Comparison of ENCODE assay signal across 8 cellular contexts in genomic region chr17:75250009-75250471, GRCh38. TPM values are rescaled to one million over a fixed set of nuclear protein-coding genes. Genes with fewer than 3 reads are reported as not detected.
DNase-seq lines count a peak whose midpoint lies in the region; ATAC-seq and TF ChIP-seq lines count a peak whose summit lies in the region.

No MANE protein-coding gene starts in this region.

- H3K27me3 ChIP-seq in BLaER1, result no peaks in the 10 kb centered on the region
- no peaks in the 10 kb centered on the region for H3K27me3 ChIP-seq in HUES48 (ENCODE audit: control insufficient read depth, insufficient read depth, low read length)
- H3K27me3 ChIP-seq in gastroesophageal sphincter, result no peaks in the 10 kb centered on the region

- peaks cover 47% of the 10 kb centered on the region for H3K36me3 Mint-ChIP-seq in activated T-cell treated with anti-CD3 and anti-CD28 coated beads, Interleukin-2, amount 50 U/mL, for 24 hours (ENCODE audit: low read depth)

- H3K4me1 Mint-ChIP-seq in activated T-cell treated with anti-CD3 and anti-CD28 coated beads, Interleukin-2, amount 50 U/mL, for 24 hours (ENCODE audit: low read depth), result peaks cover 84% of the 10 kb centered on the region

- peak; percentile 83 for DNase-seq in GM20000 (ENCODE audit: low spot score)
- DNase-seq in activated T-cell treated with anti-CD3 and anti-CD28 coated beads, Interleukin-2, amount 50 U/mL, for 24 hours, result peak; percentile 83
- DNase-seq in stimulated activated CD4-positive, alpha-beta T cell treated with anti-CD3 and anti-CD28 coated beads, Interleukin-4, amount 100 ng/mL, for 24 hours, result peak; percentile 87
- no peak for DNase-seq in DMS153 treated with DMSO at 0.1 percent for 48 hours (lab: John Stamatoyannopoulos, UW; ENCODE audit: unreplicated experiment)
- no peak for DNase-seq in midbrain (lab: John Stamatoyannopoulos, UW)

- no peaks in the 10 kb centered on the region for H3K9me3 Mint-ChIP-seq in activated T-cell treated with anti-CD3 and anti-CD28 coated beads, Interleukin-2, amount 50 U/mL, for 24 hours

- H3K9ac ChIP-seq in BLaER1, result peak overlapping the region; percentile 69
- H3K9ac ChIP-seq in HUES48 (ENCODE audit: low read depth, low read length), result no peak overlapping the region

- H3K4me1 ChIP-seq in BLaER1, result peaks cover 55% of the 10 kb centered on the region
- peaks cover 4% of the 10 kb centered on the region; the same call in 1 of the 2 replicates for H3K4me1 ChIP-seq in HUES48 (ENCODE audit: control insufficient read depth, insufficient read depth, low read length)
- H3K4me1 ChIP-seq in gastroesophageal sphincter, result peaks cover 0 to 19% (median 3%) of the 10 kb centered on the region in 3 donors

- TF ChIP-seq CTCF in GM20000 (IDR thresholded peaks at IDR 0.05; ENCODE audit: extremely low read depth, missing control alignments), result no peak
- TF ChIP-seq CTCF in gastroesophageal sphincter (IDR thresholded peaks at IDR 0.05), result no peak

- no peaks in the 10 kb centered on the region for H3K27me3 Mint-ChIP-seq in activated T-cell treated with anti-CD3 and anti-CD28 coated beads, Interleukin-2, amount 50 U/mL, for 24 hours

- peaks cover 80% of the 10 kb centered on the region for H4K20me1 ChIP-seq in BLaER1

- peak; percentile 74 for ATAC-seq in gastroesophageal sphincter

- H3K9me3 ChIP-seq in BLaER1 (no peaks in the 10 kb centered on the region), HUES48 (ENCODE audit: control insufficient read depth, insufficient read depth, low read length) (no peaks in the 10 kb centered on the region), gastroesophageal sphincter (no peaks in the 10 kb centered on the region)

- H3K4me3 ChIP-seq in BLaER1 (no peak overlapping the region), HUES48 (ENCODE audit: low read depth, low read length) (no peak overlapping the region), gastroesophageal sphincter (peak overlapping the region in 1 of 2 donors; percentile 20)

- H3K27ac ChIP-seq in BLaER1 (peak overlapping the region; percentile 61), HUES48 (ENCODE audit: low read depth, low read length) (peak overlapping the region; percentile 20), gastroesophageal sphincter (peak overlapping the region in 3 of 4 donors; percentile 43 to 65 (median 57))

- 48 to 52% methylated on average over 7 to 9 of the region's 11 CpGs for WGBS in gastroesophageal sphincter (ENCODE audit: low coverage in 1 of 2), 2 donors

- no peak for TF ChIP-seq EP300 in gastroesophageal sphincter (IDR thresholded peaks at IDR 0.05)

- peak overlapping the region; percentile 97 for H3K27ac Mint-ChIP-seq in activated T-cell treated with anti-CD3 and anti-CD28 coated beads, Interleukin-2, amount 50 U/mL, for 24 hours

- TF ChIP-seq POLR2A in gastroesophageal sphincter (IDR thresholded peaks at IDR 0.05), result no peak

- H3K36me3 ChIP-seq in BLaER1 (peaks cover 27% of the 10 kb centered on the region), HUES48 (ENCODE audit: control insufficient read depth, insufficient read depth, low read length) (peaks cover 19% of the 10 kb centered on the region), gastroesophageal sphincter (peaks cover 0 to 17% of the 10 kb centered on the region in 2 donors)

- H3K4me2 ChIP-seq in BLaER1, result peak overlapping the region; percentile 85

- peak overlapping the region; percentile 74 for H3K4me3 Mint-ChIP-seq in activated T-cell treated with anti-CD3 and anti-CD28 coated beads, Interleukin-2, amount 50 U/mL, for 24 hours

RNA-seq across cellular contexts. Expression of gene GGA3, which starts 11.4 kb away (rescaled TPM):
- total RNA-seq in gastroesophageal sphincter, result 10 to 100 TPM; 19.5 to 27.8 (median 24.5) TPM

RNA-seq across cellular contexts. Expression of gene MRPS7, which starts 11.6 kb away (rescaled TPM):
- 10 to 100 TPM; 35.0 to 46.4 (median 38.3) TPM for total RNA-seq in gastroesophageal sphincter

RNA-seq across cellular contexts. Expression of gene MIF4GD, which starts 21.0 kb away (rescaled TPM):
- 10 to 100 TPM; 28.5 to 50.7 (median 44.4) TPM for total RNA-seq in gastroesophageal sphincter

RNA-seq across cellular contexts. Expression of gene SLC25A19, which starts 39.2 kb away (rescaled TPM):
- total RNA-seq in gastroesophageal sphincter, result 10 to 100 TPM in 3 of 4 donors, 1 to 10 TPM in 1; 7.3 to 14.5 (median 13.4) TPM

RNA-seq across cellular contexts. Expression of gene NUP85, which starts 44.6 kb away (rescaled TPM):
- total RNA-seq in gastroesophageal sphincter, result 10 to 100 TPM; 19.6 to 62.3 (median 22.3) TPM

Comparison
In these comparisons a context has a peak if more than half of its experiments do, and no peak if none do; other contexts are left out.
1. DNase-seq: peak in GM20000 (single experiment), activated T-cell treated with anti-CD3 and anti-CD28 coated beads, Interleukin-2, amount 50 U/mL, for 24 hours (single experiment) and stimulated activated CD4-positive, alpha-beta T cell treated with anti-CD3 and anti-CD28 coated beads, Interleukin-4, amount 100 ng/mL, for 24 hours (single experiment); none in DMS153 treated with DMSO at 0.1 percent for 48 hours (single experiment) and midbrain (single experiment).
2. Peak in every context shown above with its lines, with median percentiles within 50 percentile points of each other: H3K27ac ChIP-seq.